Comparison of ENCODE assay signal across 10 cellular contexts in genomic region chr11:62677709-62678108, GRCh38. TPM values are rescaled to one million over a fixed set of nuclear protein-coding genes. Genes with fewer than 3 reads are reported as not detected.
DNase-seq lines count a peak whose midpoint lies in the region; ATAC-seq, FAIRE-seq and TF ChIP-seq lines count a peak whose summit lies in the region.
"Had no signal": no experiment of that assay in that cellular context is flagged by ENCODE, and none has a peak within 500 bp of the region (broad histone marks: within the 10 kb centered on the region; RNA-seq: fewer than 3 reads in every experiment).

No MANE protein-coding gene starts in this region.

- H3K79me2 ChIP-seq in keratinocyte (ENCODE audit: control insufficient read depth, insufficient read depth, low read length) = peaks cover 32% of the 10 kb centered on the region

- H3K9ac ChIP-seq in keratinocyte (ENCODE audit: control insufficient read depth, extremely low read depth, insufficient read depth, low read length) = peak overlapping the region; percentile 95

- H3K36me3 Mint-ChIP-seq in activated naive CD8-positive, alpha-beta T cell = no peaks in the 10 kb centered on the region

- H3K4me3 ChIP-seq in left ventricle myocardium inferior (peak overlapping the region; percentile 92), keratinocyte (ENCODE audit: control insufficient read depth in 2 of 3, extremely low read depth in 1 of 3, insufficient read depth in 2 of 3, low read depth in 1 of 3, low read length in 3 of 3) (peak overlapping the region; percentile 93 to 100 (median 97)), thymus (ENCODE audit: low read length) (peak overlapping the region; percentile 56)

- peak overlapping the region; percentile 99 for H3K4me2 ChIP-seq in keratinocyte (ENCODE audit: control insufficient read depth, extremely low read depth, insufficient read depth, low read depth, low read length)

- no peak overlapping the region for H2AFZ ChIP-seq in keratinocyte (ENCODE audit: control insufficient read depth, low read length)

- TF ChIP-seq CTCF in left ventricle myocardium inferior (IDR thresholded peaks at IDR 0.05; ENCODE audit: borderline replicate concordance) (no peak), keratinocyte (optimal IDR thresholded peaks at IDR 0.05 in 1 of 3, IDR thresholded peaks at IDR 0.05 in 1 of 3, conservative IDR thresholded peaks at IDR 0.05 in 1 of 3; ENCODE audit: extremely low read depth in 1 of 3, insufficient read depth in 2 of 3, low read length in 3 of 3) (no peak)

- peak overlapping the region; percentile 93 for H3K27ac Mint-ChIP-seq in activated naive CD8-positive, alpha-beta T cell

- H3K9me3 ChIP-seq in left ventricle myocardium inferior (replicated peaks) (no peaks in the 10 kb centered on the region), keratinocyte (ENCODE audit: control insufficient read depth, low read depth, low read length) (no peaks in the 10 kb centered on the region), thymus (ENCODE audit: control insufficient read depth) (no peaks in the 10 kb centered on the region)

- H3K27me3 Mint-ChIP-seq in activated naive CD8-positive, alpha-beta T cell = no peaks in the 10 kb centered on the region

- DNase-seq in left ventricle myocardium inferior (no peak), Right ventricle myocardium superior (no peak), keratinocyte (ENCODE audit: low read depth, low spot score) (no peak), COLO668 (lab: John Stamatoyannopoulos, UW; ENCODE audit: unreplicated experiment) (no peak), GM03348 (ENCODE audit: low spot score) (no peak), SW480 (ENCODE audit: low spot score) (no peak)
- DNase-seq: NCI-H1694 had no signal

- H3K4me1 Mint-ChIP-seq in activated naive CD8-positive, alpha-beta T cell (ENCODE audit: low read depth) = peaks cover 46% of the 10 kb centered on the region

- 96% methylated on average over 15 of the region's 15 CpGs for WGBS in thymus

- dilution Hi-C loops in keratinocyte (cut with MboI; ENCODE audit: extremely low pct_ligation_motif_present, low sequenced_read_pairs) = no loop called here

- H3K4me1 ChIP-seq in left ventricle myocardium inferior (peaks cover 62% of the 10 kb centered on the region), keratinocyte (ENCODE audit: control insufficient read depth, extremely low read depth, insufficient read depth, low read length) (peaks cover 20% of the 10 kb centered on the region), thymus (ENCODE audit: control insufficient read depth, insufficient read depth, low read length) (peaks cover 8% of the 10 kb centered on the region)

- H3K27ac ChIP-seq in left ventricle myocardium inferior (replicated peaks) = peak overlapping the region; percentile 95
- peak overlapping the region; percentile 91 for H3K27ac ChIP-seq in keratinocyte (ENCODE audit: control insufficient read depth, insufficient read depth, low read length)
- H3K27ac ChIP-seq in thymus (ENCODE audit: low read depth) = peak overlapping the region; percentile 26

- no peak for ATAC-seq in Right ventricle myocardium superior (ENCODE audit: poor library complexity)

- no peaks in the 10 kb centered on the region for H4K20me1 ChIP-seq in keratinocyte (ENCODE audit: control insufficient read depth, extremely low read depth, insufficient read depth, low read length)

- peak overlapping the region; percentile 91 for H3K4me3 Mint-ChIP-seq in activated naive CD8-positive, alpha-beta T cell

- no peaks in the 10 kb centered on the region for H3K9me1 ChIP-seq in keratinocyte (ENCODE audit: control insufficient read depth, extremely low read depth, insufficient read depth, low read length)

- H3K27me3 ChIP-seq in left ventricle myocardium inferior (ENCODE audit: low read depth) = no peaks in the 10 kb centered on the region
- no peaks in the 10 kb centered on the region for H3K27me3 ChIP-seq in keratinocyte (ENCODE audit: control insufficient read depth, extremely low read depth, insufficient read depth, low read length)
- H3K27me3 ChIP-seq in thymus (ENCODE audit: control insufficient read depth, insufficient read depth) = no peaks in the 10 kb centered on the region

- H3K36me3 ChIP-seq in left ventricle myocardium inferior (peaks cover 50% of the 10 kb centered on the region), keratinocyte (ENCODE audit: control insufficient read depth in 2 of 2, extremely low read depth in 1 of 2, insufficient read depth in 2 of 2, low read length in 2 of 2) (peaks cover 11 to 19% of the 10 kb centered on the region in 2 experiments), thymus (ENCODE audit: control insufficient read depth, insufficient read depth) (peaks cover 19% of the 10 kb centered on the region)

- no peaks in the 10 kb centered on the region for H3K9me3 Mint-ChIP-seq in activated naive CD8-positive, alpha-beta T cell (ENCODE audit: low read depth)

- intact Hi-C loops in left ventricle myocardium inferior (cut with micrococcal nuclease) (no loop called here), Right ventricle myocardium superior (cut with DNase I) (no loop called here)

- FAIRE-seq in keratinocyte (lab: Jason Lieb, UNC) = no peak

RNA-seq across cellular contexts. Expression of gene UBXN1, which starts 1.2 kb away (rescaled TPM):
- total RNA-seq in left ventricle myocardium inferior (82.3 TPM), Right ventricle myocardium superior (82.2 TPM)
- polyA plus RNA-seq in keratinocyte (45.9 to 72.5 TPM (median 58.5 TPM) in 3 replicates), thymus (191 TPM)
- polyA plus RNA-seq in keratinocyte (2011; ENCODE audit: low read depth) = 218 TPM
- polyA plus RNA-seq in keratinocyte (2011; cell fraction: cytosol; rRNA removed) = 28.0 and 74.7 TPM in 2 replicates
- 57.9 and 65.7 TPM in 2 replicates for polyA plus RNA-seq in keratinocyte (2011; cell fraction: nucleus; rRNA removed)
- 84.5 and 88.7 TPM in 2 replicates for polyA plus RNA-seq in keratinocyte (2012; ENCODE audit: low replicate concordance)
- polyA minus RNA-seq in keratinocyte = 17.8 to 26.4 TPM (median 22.8 TPM) in 3 replicates
- 51.8 TPM for polyA minus RNA-seq in keratinocyte (2011; cell fraction: cytosol; rRNA and poly(A)+ RNA removed)
- 13.4 and 15.9 TPM in 2 replicates for polyA minus RNA-seq in keratinocyte (2011; cell fraction: nucleus; rRNA and poly(A)+ RNA removed)

RNA-seq across cellular contexts. Expression of gene LBHD1, which starts 5.6 kb away (rescaled TPM):
- total RNA-seq in left ventricle myocardium inferior (2.1 TPM), Right ventricle myocardium superior (3.2 TPM)
- polyA plus RNA-seq in keratinocyte (3.8 to 5.3 TPM (median 4.9 TPM) in 3 replicates), thymus (14.0 TPM)
- polyA plus RNA-seq in keratinocyte (2011; ENCODE audit: low read depth) = 0.27 TPM
- 1.7 and 1.8 TPM in 2 replicates for polyA plus RNA-seq in keratinocyte (2011; cell fraction: cytosol; rRNA removed)
- polyA plus RNA-seq in keratinocyte (2011; cell fraction: nucleus; rRNA removed) = 19.4 and 20.1 TPM in 2 replicates
- polyA plus RNA-seq in keratinocyte (2012; ENCODE audit: low replicate concordance) = 0.86 and 2.6 TPM in 2 replicates
- 2.0 to 4.9 TPM (median 3.5 TPM) in 3 replicates for polyA minus RNA-seq in keratinocyte
- 4.2 TPM for polyA minus RNA-seq in keratinocyte (2011; cell fraction: cytosol; rRNA and poly(A)+ RNA removed)
- polyA minus RNA-seq in keratinocyte (2011; cell fraction: nucleus; rRNA and poly(A)+ RNA removed) = 3.5 and 6.0 TPM in 2 replicates

RNA-seq across cellular contexts. Expression of gene UQCC3, which starts 6.2 kb away (rescaled TPM):
- total RNA-seq in left ventricle myocardium inferior = 6.9 TPM
- total RNA-seq in Right ventricle myocardium superior = 7.8 TPM
- polyA plus RNA-seq in keratinocyte = 8.3 to 11.7 TPM (median 8.6 TPM) in 3 replicates
- 4.1 TPM for polyA plus RNA-seq in keratinocyte (2011; ENCODE audit: low read depth)
- polyA plus RNA-seq in keratinocyte (2011; cell fraction: cytosol; rRNA removed) = 2.4 and 7.8 TPM in 2 replicates
- 2.1 and 2.8 TPM in 2 replicates for polyA plus RNA-seq in keratinocyte (2011; cell fraction: nucleus; rRNA removed)
- 6.2 and 15.0 TPM in 2 replicates for polyA plus RNA-seq in keratinocyte (2012; ENCODE audit: low replicate concordance)
- 1.0 to 2.2 TPM (median 1.5 TPM) in 3 replicates for polyA minus RNA-seq in keratinocyte
- 10.0 TPM for polyA minus RNA-seq in keratinocyte (2011; cell fraction: cytosol; rRNA and poly(A)+ RNA removed)
- 0.53 and 2.0 TPM in 2 replicates for polyA minus RNA-seq in keratinocyte (2011; cell fraction: nucleus; rRNA and poly(A)+ RNA removed)
- 19.3 TPM for polyA plus RNA-seq in thymus

RNA-seq across cellular contexts. Expression of gene LRRN4CL, which starts 11.6 kb away (rescaled TPM):
- total RNA-seq in left ventricle myocardium inferior (2.7 TPM), Right ventricle myocardium superior (3.8 TPM)
- polyA plus RNA-seq in keratinocyte (0.08 TPM in 3 replicates), thymus (0.75 TPM)
- polyA plus RNA-seq in keratinocyte (2011; ENCODE audit: low read depth) = not detected
- polyA plus RNA-seq in keratinocyte (2011; cell fraction: cytosol; rRNA removed) = 0.04 TPM in 2 replicates
- polyA plus RNA-seq in keratinocyte (2011; cell fraction: nucleus; rRNA removed) = 0.23 and 0.28 TPM in 2 replicates
- 0.39 TPM in 1 of 2 replicates, not detected in the other for polyA plus RNA-seq in keratinocyte (2012; ENCODE audit: low replicate concordance)
- 0.13 to 0.36 TPM (median 0.13 TPM) in 3 replicates for polyA minus RNA-seq in keratinocyte
- polyA minus RNA-seq in keratinocyte (2011; cell fraction: cytosol; rRNA and poly(A)+ RNA removed) = not detected
- 0.39 and 0.42 TPM in 2 replicates for polyA minus RNA-seq in keratinocyte (2011; cell fraction: nucleus; rRNA and poly(A)+ RNA removed)
- total RNA-seq: Daoy had no signal

RNA-seq across cellular contexts. Expression of gene CSKMT, which starts 12.6 kb away (rescaled TPM):
- total RNA-seq in left ventricle myocardium inferior = 5.0 TPM
- 3.7 TPM for total RNA-seq in Right ventricle myocardium superior
- polyA plus RNA-seq in keratinocyte = 4.0 to 4.5 TPM (median 4.2 TPM) in 3 replicates
- polyA plus RNA-seq in keratinocyte (2011; ENCODE audit: low read depth) = 0.69 TPM
- 1.3 TPM in 2 replicates for polyA plus RNA-seq in keratinocyte (2011; cell fraction: cytosol; rRNA removed)
- 7.0 and 7.8 TPM in 2 replicates for polyA plus RNA-seq in keratinocyte (2011; cell fraction: nucleus; rRNA removed)
- polyA plus RNA-seq in keratinocyte (2012; ENCODE audit: low replicate concordance) = 5.7 and 13.4 TPM in 2 replicates
- polyA minus RNA-seq in keratinocyte = 5.4 to 11.3 TPM (median 11.2 TPM) in 3 replicates
- polyA minus RNA-seq in keratinocyte (2011; cell fraction: cytosol; rRNA and poly(A)+ RNA removed) = 150 TPM
- 13.4 and 25.7 TPM in 2 replicates for polyA minus RNA-seq in keratinocyte (2011; cell fraction: nucleus; rRNA and poly(A)+ RNA removed)
- polyA plus RNA-seq in thymus = 64.6 TPM

Comparison
In these comparisons a context has a peak if more than half of its experiments do, and no peak if none do; other contexts are left out.
1. H3K27ac ChIP-seq: peak in every context shown above with its lines; median percentile 95 in left ventricle myocardium inferior; 91 in keratinocyte; 26 in thymus.